In genomic region chr22:23243006-23243573, GRCh38 we compare ENCODE assay signal across 10 cellular contexts.
DNase-seq lines count a peak whose midpoint lies in the region; TF ChIP-seq lines count a peak whose summit lies in the region.
"Had no signal": no experiment of that assay in that cellular context is flagged by ENCODE, and none has a peak within 500 bp of the region (broad histone marks: within the 10 kb centered on the region; RNA-seq: fewer than 3 reads in every experiment).

No MANE protein-coding gene starts in this region.

- H3K79me2 ChIP-seq in MM.1S (ENCODE audit: low read length), result peaks cover 100% of the 10 kb centered on the region

- no peak overlapping the region for H2AFZ ChIP-seq in MM.1S (ENCODE audit: low read length)

- H3K9me2 ChIP-seq in MM.1S (replicated peaks; ENCODE audit: insufficient read depth, low read length), result no peaks in the 10 kb centered on the region

- DNase-seq in Jurkat, Clone E6-1 (ENCODE audit: low read depth, low spot score), result peak; percentile 87
- DNase-seq in activated T-cell treated with anti-CD3 and anti-CD28 coated beads for 48 hours (ENCODE audit: low read depth) (peak; percentile 71), iPS-NIHi7 (ENCODE audit: extremely low spot score) (peak; percentile 78), GDM1 (lab: John Stamatoyannopoulos, UW) (no peak), MM.1S (no peak), NCI-H1092 (lab: John Stamatoyannopoulos, UW) (no peak)
- peak; percentile 79 for DNase-seq in stimulated activated CD8-positive, alpha-beta memory T cell treated with anti-CD3 and anti-CD28 coated beads, Interleukin-4, amount 100 ng/mL, for 48 hours
- no peak for DNase-seq in NK-92 treated with Interleukin-12 subunit alpha and Interleukin-12 subunit beta, amount 100 ng/mL, for 24 hours (lab: John Stamatoyannopoulos, UW)
- DNase-seq: NCI-H446 treated with DMSO at 0.1 percent for 48 hours had no signal

- H3K4me3 ChIP-seq in Jurkat, Clone E6-1 (ENCODE audit: low read length), result no peak overlapping the region
- no peak overlapping the region for H3K4me3 ChIP-seq in MM.1S (ENCODE audit: low read length)
- H3K4me3 ChIP-seq: skin epidermis had no signal

- no peak overlapping the region for H3K9ac ChIP-seq in MM.1S (ENCODE audit: low read length)

- H3K27ac ChIP-seq in MM.1S (ENCODE audit: low read length), result no peak overlapping the region

- peaks cover 19% of the 10 kb centered on the region for H3K4me1 ChIP-seq in MM.1S (ENCODE audit: low read length)

- TF ChIP-seq CTCF in MM.1S (IDR thresholded peaks at IDR 0.05; ENCODE audit: low read length), result no peak

- H3K27me3 ChIP-seq in MM.1S (replicated peaks; ENCODE audit: insufficient read depth, low read length), result no peaks in the 10 kb centered on the region

- no peaks in the 10 kb centered on the region for H3K9me3 ChIP-seq in MM.1S (replicated peaks; ENCODE audit: insufficient read depth, low read length)

- no peaks in the 10 kb centered on the region for H3F3A ChIP-seq in MM.1S (ENCODE audit: insufficient read depth, low read length)

- no peak overlapping the region for H3K4me2 ChIP-seq in MM.1S (ENCODE audit: low read depth, low read length)

- H4K20me1 ChIP-seq in MM.1S (ENCODE audit: insufficient read depth, low read length), result peaks cover 83% of the 10 kb centered on the region

- H3K36me3 ChIP-seq in MM.1S (replicated peaks; ENCODE audit: insufficient read depth, low read length), result no peaks in the 10 kb centered on the region

Comparison
In these comparisons a context has a peak if more than half of its experiments do, and no peak if none do; other contexts are left out.
1. DNase-seq: peak in Jurkat, Clone E6-1 (single experiment), activated T-cell treated with anti-CD3 and anti-CD28 coated beads for 48 hours (single experiment), iPS-NIHi7 (single experiment) and stimulated activated CD8-positive, alpha-beta memory T cell treated with anti-CD3 and anti-CD28 coated beads, Interleukin-4, amount 100 ng/mL, for 48 hours (single experiment); none in GDM1 (single experiment), MM.1S (single experiment), NK-92 treated with Interleukin-12 subunit alpha and Interleukin-12 subunit beta, amount 100 ng/mL, for 24 hours (single experiment) and NCI-H1092 (single experiment).